ENCODE assay signal across 8 cellular contexts in the genomic region with DNA sequence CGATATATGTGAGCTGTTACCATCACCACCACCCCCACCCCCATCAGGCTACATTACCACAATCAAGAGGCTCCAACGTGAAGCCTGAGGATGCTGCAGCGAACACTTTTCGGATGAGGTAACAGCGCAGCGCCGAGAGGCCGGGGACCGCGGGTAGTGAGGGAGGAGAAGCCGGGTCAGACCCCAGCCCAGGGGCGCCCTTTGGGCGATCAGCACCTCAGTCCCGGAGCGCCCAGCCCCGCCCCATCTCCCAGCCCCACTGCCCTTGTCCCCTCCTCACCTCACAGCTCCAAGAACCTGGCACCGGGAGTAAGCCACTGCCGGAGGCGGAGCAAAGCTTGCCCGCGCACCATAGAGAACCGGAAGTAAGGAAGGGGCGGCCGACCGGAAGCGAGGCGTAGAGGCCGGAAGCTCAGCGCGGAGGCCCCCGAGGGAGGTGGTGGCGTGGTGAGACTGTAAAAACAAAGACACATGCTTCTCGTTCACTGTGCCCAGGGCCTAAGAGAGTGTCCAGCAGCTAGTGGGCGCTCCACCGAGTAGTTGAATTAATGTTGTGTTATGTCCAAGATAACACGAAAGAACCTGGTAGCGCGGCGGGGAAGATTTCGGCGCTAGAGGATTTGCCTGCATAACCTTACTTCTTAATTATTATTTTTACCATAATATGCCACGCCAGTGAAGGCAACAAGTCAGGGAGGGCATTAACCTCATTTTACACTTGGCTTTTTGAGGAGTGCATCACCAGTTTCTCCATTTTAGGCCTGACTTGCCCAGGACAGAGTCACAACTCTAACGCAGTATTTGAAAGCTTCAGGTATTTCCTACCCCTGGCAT. TPM values are rescaled to one million over a fixed set of nuclear protein-coding genes. Genes with fewer than 3 reads are reported as not detected.
DNase-seq lines count a peak whose midpoint lies in the region; ATAC-seq, FAIRE-seq and TF ChIP-seq lines count a peak whose summit lies in the region.

A gene (minus strand): TSS at position 367 of the 834 bp plus-strand sequence. CDS start 4,610 bp downstream, outside the sequence.

- H3K4me1 ChIP-seq in pancreas: peaks cover 5 to 7% (median 7%) of the 10 kb centered on the region in 3 donors
- H3K4me1 ChIP-seq in tibial artery: peaks cover 0 to 15% (median 9%) of the 10 kb centered on the region in 4 donors

- H3K4me3 ChIP-seq in pancreas (peak within 1 kb of the TSS; percentile 55 to 79 (median 70)), tibial artery (peak within 1 kb of the TSS; percentile 79 to 80)

- H3K9me3 ChIP-seq in pancreas (no peaks in the 10 kb centered on the region), tibial artery (no peaks in the 10 kb centered on the region)

- H3K36me3 ChIP-seq in pancreas (peaks cover 0 to 11% (median 3%) of the 10 kb centered on the region in 3 donors), tibial artery (peaks cover 17 to 48% (median 26%) of the 10 kb centered on the region in 3 donors)

- peak; percentile 89 to 97 (median 90) for DNase-seq in NCI-H1417 (lab: John Stamatoyannopoulos, UW)
- DNase-seq in SW 1271 (lab: John Stamatoyannopoulos, UW): peak; percentile 75 to 93
- peak; percentile 74 for DNase-seq in activated naive CD8-positive, alpha-beta T cell treated with anti-CD3 and anti-CD28 coated beads, Interleukin-2, amount 50 U/mL, for 16 hours (ENCODE audit: low read depth, low spot score)
- DNase-seq in Right ventricle myocardium inferior (ENCODE audit: missing footprints): peak; percentile 96
- DNase-seq in pancreas: peak; percentile 92 to 97 (median 94)
- peak; percentile 95 to 97 for DNase-seq in tibial artery

- intact Hi-C loops in Right ventricle myocardium inferior (cut with DNase I): loop anchor here (5.0 kb wide), 1 partner anchor 49 kb away; a partner anchor contains a TSS
- intact Hi-C loops in pancreas (cut with DNase I): no loop called here
- intact Hi-C loops in tibial artery (cut with DNase I; ENCODE audit: low total_unique reads): no loop called here

- ATAC-seq in HG02763 (IDR thresholded peaks at IDR 0.05; ENCODE audit: unreplicated experiment) (peak; percentile 93), Right ventricle myocardium inferior (peak; percentile 100), pancreas (peak; percentile 98 to 100 (median 99))

- TF ChIP-seq CTCF in GM12874 (IDR thresholded peaks at IDR 0.05; ENCODE audit: insufficient read depth, low read depth, low read length) (peak; percentile 55), pancreas (IDR thresholded peaks at IDR 0.05) (peak; percentile 33 to 54 (median 45)), tibial artery (IDR thresholded peaks at IDR 0.05) (peak; percentile 49 to 69)

- peak; percentile 83 for FAIRE-seq in pancreas (lab: Jason Lieb, UNC)

- WGBS in pancreas, 2 donors: 1% methylated on average over 41 to 43 of the region's 43 CpGs

- H3K27ac ChIP-seq in pancreas (peak within 1 kb of the TSS; percentile 51 to 79 (median 64)), tibial artery (peak within 1 kb of the TSS; percentile 83 to 87)

- no peaks in the 10 kb centered on the region for H3K27me3 ChIP-seq in pancreas
- H3K27me3 ChIP-seq in tibial artery: no peaks in the 10 kb centered on the region

RNA-seq across cellular contexts. Expression of the gene that starts here (rescaled TPM):
- 46.5 TPM for total RNA-seq in Right ventricle myocardium inferior
- 10 to 100 TPM; 17.1 to 21.7 (median 18.4) TPM for total RNA-seq in pancreas
- polyA plus RNA-seq in pancreas: 10 to 100 TPM; 11.8 to 12.1 TPM

Comparison
In these comparisons a context has a peak if more than half of its experiments do, and no peak if none do; other contexts are left out.
1. Peak in every context shown above with its lines: DNase-seq, ATAC-seq, H3K4me3 ChIP-seq and H3K27ac ChIP-seq.